10 cellular contexts compared by ENCODE assay signal in the genomic region with DNA sequence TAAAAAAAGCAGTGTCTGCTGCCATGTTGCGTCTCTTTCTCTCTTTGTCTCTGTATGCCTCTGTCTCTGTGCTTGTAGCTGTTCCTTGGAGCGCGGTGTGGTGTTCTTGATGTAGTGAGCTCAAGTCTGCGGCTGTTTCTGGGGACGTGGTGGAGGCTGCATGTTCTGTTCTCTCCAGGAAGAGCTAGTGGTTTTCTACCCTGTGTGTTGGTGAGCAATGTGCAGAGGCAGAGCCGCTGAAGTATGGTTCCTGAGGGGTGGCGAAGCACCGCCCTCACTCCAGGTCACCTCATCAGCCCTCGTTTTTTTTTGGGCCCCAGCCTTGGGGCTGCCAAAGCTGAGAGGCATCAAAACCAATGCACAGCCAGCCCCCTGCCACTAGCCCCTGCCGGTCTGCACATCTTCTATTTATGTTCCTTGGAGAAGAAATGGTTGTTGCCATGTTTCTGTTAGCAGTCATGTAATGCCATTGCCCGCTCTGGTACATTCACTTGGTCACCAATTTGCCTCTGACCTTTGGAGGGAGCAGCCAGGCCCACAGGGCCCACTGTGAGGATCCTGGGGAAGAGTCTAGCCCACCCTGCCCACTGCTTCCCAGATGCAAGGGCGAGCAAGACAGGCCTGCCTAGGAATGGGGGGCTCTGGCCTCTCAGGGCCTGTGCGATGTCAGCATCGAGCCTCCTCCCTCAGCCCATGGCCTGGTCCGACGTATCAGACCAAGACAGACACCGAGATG. TPM values are rescaled to one million over a fixed set of nuclear protein-coding genes. Genes with fewer than 3 reads are reported as not detected.
DNase-seq lines count a peak whose midpoint lies in the region; ATAC-seq and TF ChIP-seq lines count a peak whose summit lies in the region.
"Had no signal": no experiment of that assay in that cellular context is flagged by ENCODE, and none has a peak within 500 bp of the region (broad histone marks: within the 10 kb centered on the region; RNA-seq: fewer than 3 reads in every experiment).

No MANE protein-coding gene starts in this region.

- H3K36me3 ChIP-seq in thymus (ENCODE audit: control insufficient read depth, insufficient read depth) = peaks cover 99% of the 10 kb centered on the region
- H3K36me3 ChIP-seq in esophagus muscularis mucosa = peaks cover 98 to 100% (median 100%) of the 10 kb centered on the region in 4 donors
- H3K36me3 ChIP-seq in tibial nerve = peaks cover 22 to 100% (median 93%) of the 10 kb centered on the region in 3 donors

- TF ChIP-seq CTCF in esophagus muscularis mucosa (IDR thresholded peaks at IDR 0.05) = no peak
- TF ChIP-seq CTCF in tibial nerve (IDR thresholded peaks at IDR 0.05) = no peak

- peaks cover 11% of the 10 kb centered on the region for H3K4me1 ChIP-seq in thymus (ENCODE audit: control insufficient read depth, insufficient read depth, low read length)
- H3K4me1 ChIP-seq in esophagus muscularis mucosa = peaks cover 26 to 62% (median 44%) of the 10 kb centered on the region in 4 donors
- peaks cover 0 to 56% (median 15%) of the 10 kb centered on the region in 4 donors for H3K4me1 ChIP-seq in tibial nerve

- no peaks in the 10 kb centered on the region for H3K9me3 Mint-ChIP-seq in naive B cell

- H3K4me1 Mint-ChIP-seq in naive B cell = peaks cover 36 to 64% (median 61%) of the 10 kb centered on the region in 3 donors

- no peaks in the 10 kb centered on the region for H3K9me3 ChIP-seq in thymus (ENCODE audit: control insufficient read depth)
- no peaks in the 10 kb centered on the region for H3K9me3 ChIP-seq in esophagus muscularis mucosa
- no peaks in the 10 kb centered on the region for H3K9me3 ChIP-seq in tibial nerve
- H3K9me3 ChIP-seq: SJCRH30 had no signal

- H3K27ac ChIP-seq in thymus (ENCODE audit: low read depth) (peak overlapping the region; percentile 85), esophagus muscularis mucosa (replicated peaks in 1 of 4) (peak overlapping the region in 1 of 4 donors; percentile 13), tibial nerve (peak overlapping the region in 2 of 4 donors; percentile 10 to 62)
- H3K27ac ChIP-seq: SJCRH30 had no signal

- H3K4me3 Mint-ChIP-seq in naive B cell = peak overlapping the region; percentile 23 to 91 (median 80)

- 87% methylated on average over 17 of the region's 17 CpGs for WGBS in thymus
- WGBS in esophagus muscularis mucosa = 84% methylated on average over 9 of the region's 17 CpGs
- 83 to 89% methylated on average over 15 to 16 of the region's 17 CpGs for WGBS in tibial nerve, 2 donors

- peak overlapping the region in 5 of 6 donors; percentile 73 to 97 (median 83) for H3K27ac Mint-ChIP-seq in naive B cell

- DNase-seq in activated gamma-delta T cell treated with Interleukin-2 at 50 U/mL for 16 hours (peak; percentile 67), activated gamma-delta T cell (lab: John Stamatoyannopoulos, UW) (no peak), naive B cell (peak; percentile 62), esophagus muscularis mucosa (ENCODE audit: extremely low spot score) (no peak), NCI-H2196 (lab: John Stamatoyannopoulos, UW; ENCODE audit: unreplicated experiment) (no peak), tibial nerve (ENCODE audit: low spot score in 2 of 2) (no peak)
- peak; percentile 24 to 43 for DNase-seq in activated T-helper 1 cell treated with anti-CD3 and anti-CD28 coated beads, Interleukin-2, amount 50 U/mL, for 16 hours (ENCODE audit: low read depth in 1 of 2, low spot score in 1 of 2)

- TF ChIP-seq POLR2A in esophagus muscularis mucosa (IDR thresholded peaks at IDR 0.05; ENCODE audit: low read depth) = no peak
- TF ChIP-seq POLR2A in tibial nerve (IDR thresholded peaks at IDR 0.05) = no peak

- TF ChIP-seq EP300 in esophagus muscularis mucosa (IDR thresholded peaks at IDR 0.05) = no peak
- no peak for TF ChIP-seq EP300 in tibial nerve (IDR thresholded peaks at IDR 0.05)

- intact Hi-C loops in esophagus muscularis mucosa (cut with DNase I) = no loop called here

- H3K27me3 ChIP-seq in thymus (ENCODE audit: control insufficient read depth, insufficient read depth) (no peaks in the 10 kb centered on the region), esophagus muscularis mucosa (no peaks in the 10 kb centered on the region), tibial nerve (no peaks in the 10 kb centered on the region)
- H3K27me3 ChIP-seq: SJCRH30 had no signal

- H3K4me3 ChIP-seq in thymus (ENCODE audit: low read length) (no peak overlapping the region), esophagus muscularis mucosa (no peak overlapping the region), tibial nerve (no peak overlapping the region)
- H3K4me3 ChIP-seq: SJCRH30 had no signal

- peak; percentile 87 to 95 for ATAC-seq in naive B cell (ENCODE audit: low read depth in 2 of 2)

- peaks cover 22 to 50% of the 10 kb centered on the region in 2 donors for H3K36me3 Mint-ChIP-seq in naive B cell

- H3K27me3 Mint-ChIP-seq in naive B cell = no peaks in the 10 kb centered on the region

RNA-seq across cellular contexts. Expression of gene HNRNPL, which starts 7.2 kb away (rescaled TPM):
- polyA plus RNA-seq in naive B cell (ENCODE audit: low read depth in 6 of 6) = 100 to 1,000 TPM in 3 of 6 donors, 10 to 100 TPM in 3; 29.0 to 116 (median 99.3) TPM
- polyA plus RNA-seq in thymus = 198 TPM
- 100 to 1,000 TPM; 126 to 202 (median 180) TPM for total RNA-seq in esophagus muscularis mucosa
- total RNA-seq in tibial nerve = 100 to 1,000 TPM; 170 to 205 (median 179) TPM

RNA-seq across cellular contexts. Expression of gene ECH1, which starts 11.0 kb away (rescaled TPM):
- polyA plus RNA-seq in naive B cell (ENCODE audit: low read depth in 6 of 6) (100 to 1,000 TPM; 234 to 283 (median 274) TPM), thymus (178 TPM)
- total RNA-seq in esophagus muscularis mucosa (100 to 1,000 TPM; 117 to 188 (median 155) TPM), tibial nerve (100 to 1,000 TPM in 3 of 4 donors, 10 to 100 TPM in 1; 81.8 to 135 (median 119) TPM)

RNA-seq across cellular contexts. Expression of gene LGALS4, which starts 29.9 kb away (rescaled TPM):
- polyA plus RNA-seq in naive B cell (ENCODE audit: low read depth in 6 of 6) (1 to 10 TPM in 1 of 6 donors, not detected in 5; 1.4 TPM), thymus (6.8 TPM)
- total RNA-seq in esophagus muscularis mucosa (1 to 10 TPM in 1 of 4 donors, under 1 TPM in 2, not detected in 1; 0.42 to 2.9 (median 0.50) TPM), tibial nerve (1 to 10 TPM in 1 of 4 donors, under 1 TPM in 2, not detected in 1; 0.20 to 2.1 (median 0.63) TPM)

RNA-seq across cellular contexts. Expression of gene RINL, which starts 35.5 kb away (rescaled TPM):
- polyA plus RNA-seq in naive B cell (ENCODE audit: low read depth in 6 of 6) (10 to 100 TPM; 22.1 to 80.3 (median 50.2) TPM), thymus (38.2 TPM)
- total RNA-seq in esophagus muscularis mucosa (10 to 100 TPM in 1 of 4 donors, 1 to 10 TPM in 3; 4.6 to 10.4 (median 6.6) TPM), tibial nerve (10 to 100 TPM in 2 of 4 donors, 1 to 10 TPM in 2; 8.4 to 28.8 (median 11.6) TPM)

RNA-seq across cellular contexts. Expression of gene LGALS7B, which starts 53.6 kb away (rescaled TPM):
- 1 to 10 TPM in 1 of 6 donors, not detected in 5; 6.0 TPM for polyA plus RNA-seq in naive B cell (ENCODE audit: low read depth in 6 of 6)
- 234 TPM for polyA plus RNA-seq in thymus
- not detected for total RNA-seq in esophagus muscularis mucosa
- not detected for total RNA-seq in tibial nerve
- total RNA-seq: SJCRH30 had no signal
- polyA plus RNA-seq: urinary bladder had no signal

Comparison
In these comparisons a context has a peak if more than half of its experiments do, and no peak if none do; other contexts are left out.
1. DNase-seq: peak in activated gamma-delta T cell treated with Interleukin-2 at 50 U/mL for 16 hours (single experiment), activated T-helper 1 cell treated with anti-CD3 and anti-CD28 coated beads, Interleukin-2, amount 50 U/mL, for 16 hours (2 of 2) and naive B cell (single experiment); none in activated gamma-delta T cell (single experiment), esophagus muscularis mucosa (single experiment), NCI-H2196 (single experiment) and tibial nerve (0 of 2).